In the genomic region with DNA sequence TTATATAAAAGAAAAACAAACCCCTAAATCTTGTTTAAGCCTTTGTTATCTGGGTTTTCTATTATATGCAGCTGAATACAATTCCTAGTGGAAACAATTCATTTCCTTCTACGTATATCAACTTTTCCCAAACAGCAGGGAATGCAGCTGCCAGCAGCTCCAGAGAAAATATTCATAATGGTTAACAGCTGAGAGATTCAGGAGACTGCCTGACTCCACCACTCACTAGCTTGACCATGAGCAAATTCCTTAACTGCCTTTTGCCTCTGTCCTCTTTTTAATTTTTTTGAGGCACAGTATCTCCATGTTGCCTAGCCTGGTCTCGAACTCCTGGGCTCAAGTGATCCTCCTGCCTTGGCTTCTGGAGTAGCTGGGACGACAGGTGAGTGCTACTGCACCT, we compare ENCODE assay signal across 23 cellular contexts.
"Had no signal": no experiment of that assay in that cellular context is flagged by ENCODE, and none has a peak within 500 bp of the region (broad histone marks: within the 10 kb centered on the region; RNA-seq: fewer than 3 reads in every experiment).

No MANE protein-coding gene starts in this region.

- DNase-seq: activated CD4-positive, alpha-beta T cell treated with anti-CD3 and anti-CD28 coated beads for 4 hours; activated CD4-positive, alpha-beta T cell treated with anti-CD3 and anti-CD28 coated beads, Interleukin-2, amount 50 U/mL, for 4 hours; activated CD8-positive, alpha-beta memory T cell treated with anti-CD3 and anti-CD28 coated beads, Interleukin-2, amount 50 U/mL, for 48 hours; activated CD8-positive, alpha-beta T cell treated with anti-CD3 and anti-CD28 coated beads, Interleukin-2, amount 10 ng/mL, durations not matched to agents 7 days and 5 days; activated naive CD4-positive, alpha-beta T cell treated with anti-CD3 and anti-CD28 coated beads, Interleukin-2, amount 50 U/mL, for 16 hours; activated naive CD8-positive, alpha-beta T cell treated with anti-CD3 and anti-CD28 coated beads, Interleukin-2, amount 10 ng/mL, durations not matched to agents 7 days and 5 days; activated T-cell treated with anti-CD3 and anti-CD28 coated beads, Interleukin-2, amount 50 U/mL, for 1 hour; adrenal gland; anterior cingulate cortex; caudate nucleus; Karpas-422; NCI-H1105 treated with DMSO at 0.1 percent for 48 hours; NCI-H1436 treated with DMSO at 0.1 percent for 48 hours; NCI-H187; NCI-H2081; NCI-H446; NCI-H524; Peyer's patch; SHP77 treated with DMSO at 0.1 percent for 48 hours had no signal

- H3K36me3 ChIP-seq: adrenal gland, breast epithelium, Peyer's patch had no signal

- H3K4me3 Mint-ChIP-seq: activated CD8-positive, alpha-beta T cell treated with anti-CD3 and anti-CD28 coated beads, Interleukin-2, amount 10 ng/mL, durations not matched to agents 7 days and 5 days; activated naive CD8-positive, alpha-beta T cell treated with anti-CD3 and anti-CD28 coated beads, Interleukin-2, amount 10 ng/mL, durations not matched to agents 7 days and 5 days; T-helper 1 cell treated with Interleukin-12 subunit alpha and Interleukin-12 subunit beta and Interleukin-4 antibody, amounts not matched to agents 30 μg/mL and 1 μg/mL, for 36 hours had no signal

- H3K27ac Mint-ChIP-seq: activated CD8-positive, alpha-beta T cell treated with anti-CD3 and anti-CD28 coated beads, Interleukin-2, amount 10 ng/mL, durations not matched to agents 7 days and 5 days; activated naive CD8-positive, alpha-beta T cell treated with anti-CD3 and anti-CD28 coated beads, Interleukin-2, amount 10 ng/mL, durations not matched to agents 7 days and 5 days; T-helper 1 cell treated with Interleukin-12 subunit alpha and Interleukin-12 subunit beta and Interleukin-4 antibody, amounts not matched to agents 30 μg/mL and 1 μg/mL, for 36 hours had no signal

- H3K4me3 ChIP-seq: adrenal gland, breast epithelium, Peyer's patch had no signal

- H3K4me1 ChIP-seq: adrenal gland, breast epithelium, Peyer's patch had no signal

- H3K9me3 ChIP-seq: adrenal gland, breast epithelium, Peyer's patch had no signal

- ATAC-seq: activated CD4-positive, CD25-positive, alpha-beta regulatory T cell treated with anti-CD3 and anti-CD28 coated beads, Interleukin-2, amount 50 U/mL, for 24 hours; activated CD8-positive, alpha-beta T cell treated with anti-CD3 and anti-CD28 coated beads, Interleukin-2, amount 10 ng/mL, durations not matched to agents 7 days and 5 days had no signal

- H3K27me3 ChIP-seq: adrenal gland, breast epithelium, Peyer's patch had no signal

- H3K4me1 Mint-ChIP-seq: activated naive CD8-positive, alpha-beta T cell treated with anti-CD3 and anti-CD28 coated beads, Interleukin-2, amount 10 ng/mL, durations not matched to agents 7 days and 5 days had no signal

- H3K27ac ChIP-seq: adrenal gland, breast epithelium, Peyer's patch, RWPE1 had no signal
